In genomic region chr2:134216152-134216829, GRCh38 we compare ENCODE assay signal across 17 cellular contexts. TPM values are rescaled to one million over a fixed set of nuclear protein-coding genes. Genes with fewer than 3 reads are reported as not detected.
DNase-seq lines count a peak whose midpoint lies in the region; ATAC-seq and TF ChIP-seq lines count a peak whose summit lies in the region.
"Had no signal": no experiment of that assay in that cellular context is flagged by ENCODE, and none has a peak within 500 bp of the region (broad histone marks: within the 10 kb centered on the region; RNA-seq: fewer than 3 reads in every experiment).

No MANE protein-coding gene starts in this region.

- H2BK120ac ChIP-seq in mesenchymal stem cell (ENCODE audit: low read depth, low read length), result no peak overlapping the region

- no peaks in the 10 kb centered on the region for H3K27me3 Mint-ChIP-seq in CD8-positive, alpha-beta T cell (ENCODE audit: low read depth)
- H3K27me3 Mint-ChIP-seq in naive thymus-derived CD4-positive, alpha-beta T cell, result no peaks in the 10 kb centered on the region

- ATAC-seq in CD8-positive, alpha-beta T cell, result no peak
- peak; percentile 75 for ATAC-seq in body of pancreas
- ATAC-seq in naive thymus-derived CD4-positive, alpha-beta T cell, result no peak
- ATAC-seq in HG03045 (IDR thresholded peaks at IDR 0.05; ENCODE audit: unreplicated experiment), result no peak
- ATAC-seq: K562 had no signal

- H3K4ac ChIP-seq in mesenchymal stem cell (ENCODE audit: low read depth in 1 of 2, low read length in 2 of 2), result no peak overlapping the region

- no peak for TF ChIP-seq POLR2A in body of pancreas (IDR thresholded peaks at IDR 0.05)

- no peak overlapping the region for H3K4me3 Mint-ChIP-seq in CD8-positive, alpha-beta T cell
- peak overlapping the region in 8 of 10 donors; percentile 4 to 81 (median 71) for H3K4me3 Mint-ChIP-seq in naive thymus-derived CD4-positive, alpha-beta T cell

- 55 to 59% methylated on average over 8 of the region's 8 CpGs for WGBS in body of pancreas, 2 donors
- WGBS in mesenchymal stem cell, result 96% methylated on average over 8 of the region's 8 CpGs

- H3K79me1 ChIP-seq in mesenchymal stem cell (replicated peaks; ENCODE audit: low read length, poor library complexity, severe bottlenecking), result peaks cover 29% of the 10 kb centered on the region

- H3K4me3 ChIP-seq in CD8-positive, alpha-beta T cell (ENCODE audit: low read depth, low read length), result no peak overlapping the region
- H3K4me3 ChIP-seq in body of pancreas, result no peak overlapping the region
- H3K4me3 ChIP-seq in naive thymus-derived CD4-positive, alpha-beta T cell (ENCODE audit: low read length), result no peak overlapping the region
- no peak overlapping the region for H3K4me3 ChIP-seq in mesenchymal stem cell (ENCODE audit: insufficient read depth in 1 of 2, low read depth in 1 of 2, low read length in 2 of 2)
- H3K4me3 ChIP-seq: cardiac muscle cell, K562, right atrium auricular region had no signal

- no peak overlapping the region for H2BK15ac ChIP-seq in mesenchymal stem cell (ENCODE audit: low read depth, poor library complexity, severe bottlenecking)

- H3K36me3 Mint-ChIP-seq in CD8-positive, alpha-beta T cell, result peaks cover 6% of the 10 kb centered on the region
- H3K36me3 Mint-ChIP-seq in naive thymus-derived CD4-positive, alpha-beta T cell, result peaks cover 5 to 12% (median 10%) of the 10 kb centered on the region in 5 donors

- intact Hi-C loops in CD8-positive, alpha-beta T cell (cut with DNase I, micrococcal nuclease), result no loop called here
- intact Hi-C loops in body of pancreas (cut with DNase I), result no loop called here
- intact Hi-C loops in naive thymus-derived CD4-positive, alpha-beta T cell (cut with micrococcal nuclease), result loop anchor here in 1 of 2 donors (5.0 kb wide), 1 partner anchor 34 kb away; no protein-coding TSS in a partner anchor

- POLR2A ChIA-PET in CD8-positive, alpha-beta T cell (lab: Charles Lee), result interaction anchor here (0.7 to 1.9 kb wide), 4 partner anchors 8 to 35 kb away, joined by 3 to 6 read pairs (median 4); no protein-coding TSS in a partner anchor
- POLR2A ChIA-PET in naive thymus-derived CD4-positive, alpha-beta T cell (lab: Charles Lee), result no interaction called here

- no peaks in the 10 kb centered on the region for H3K36me3 ChIP-seq in CD8-positive, alpha-beta T cell (ENCODE audit: insufficient read depth, low read length)
- H3K36me3 ChIP-seq in body of pancreas (replicated peaks in 1 of 2; ENCODE audit: insufficient read depth in 1 of 2, low read depth in 2 of 2) (no peaks in the 10 kb centered on the region), mesenchymal stem cell (ENCODE audit: control insufficient read depth in 1 of 2, insufficient read depth in 2 of 2, low read depth in 1 of 2, low read length in 2 of 2) (no peaks in the 10 kb centered on the region)
- no peaks in the 10 kb centered on the region for H3K36me3 ChIP-seq in naive thymus-derived CD4-positive, alpha-beta T cell (ENCODE audit: control insufficient read depth in 2 of 3, insufficient read depth in 3 of 3, low read length in 3 of 3)
- H3K36me3 ChIP-seq: cardiac muscle cell, right atrium auricular region had no signal

- CTCF ChIA-PET in CD8-positive, alpha-beta T cell (lab: Charles Lee), result interaction anchor here (1.0 to 7.8 kb wide), 7 partner anchors 9 to 195 kb away, joined by 3 to 66 read pairs (median 10); no protein-coding TSS in a partner anchor
- CTCF ChIA-PET in naive thymus-derived CD4-positive, alpha-beta T cell (lab: Charles Lee), result interaction anchor here (0.5 to 4.4 kb wide), 3 partner anchors 10 to 98 kb away, joined by 3 to 26 read pairs (median 4); no protein-coding TSS in a partner anchor

- H2AK5ac ChIP-seq in mesenchymal stem cell (ENCODE audit: low read length, severe bottlenecking), result no peak overlapping the region

- H3K9ac ChIP-seq in mesenchymal stem cell (ENCODE audit: low read length), result no peak overlapping the region

- peaks cover 58% of the 10 kb centered on the region for H3K4me1 Mint-ChIP-seq in CD8-positive, alpha-beta T cell (ENCODE audit: low read depth)
- peaks cover 45 to 67% (median 59%) of the 10 kb centered on the region in 7 donors for H3K4me1 Mint-ChIP-seq in naive thymus-derived CD4-positive, alpha-beta T cell

- no peak overlapping the region for H3K14ac ChIP-seq in mesenchymal stem cell (ENCODE audit: low read length in 2 of 2)

- DNase-seq in CD8-positive, alpha-beta T cell, result no peak
- DNase-seq in HPDE6-E6E7 (ENCODE audit: extremely low spot score), result peak; percentile 60
- DNase-seq in body of pancreas, result peak in 1 of 4 donors; percentile 41
- DNase-seq in naive thymus-derived CD4-positive, alpha-beta T cell, result no peak
- DNase-seq in mesenchymal stem cell, result no peak
- no peak for DNase-seq in MV-4-11 (lab: John Stamatoyannopoulos, UW)
- no peak for DNase-seq in SIG-M5 (lab: John Stamatoyannopoulos, UW)
- DNase-seq: activated gamma-delta T cell; COR-L47; NCI-H1436; NCI-H69; stimulated activated naive CD4-positive, alpha-beta T cell treated with Interleukin-2 at 50 U/mL for 16 hours had no signal

- peak overlapping the region; percentile 79 for H3K27ac Mint-ChIP-seq in CD8-positive, alpha-beta T cell
- peak overlapping the region in 7 of 9 donors; percentile 1 to 92 (median 74) for H3K27ac Mint-ChIP-seq in naive thymus-derived CD4-positive, alpha-beta T cell

- H2AFZ ChIP-seq in mesenchymal stem cell (ENCODE audit: low read depth, low read length), result no peak overlapping the region

- peaks cover 45% of the 10 kb centered on the region for H3K4me1 ChIP-seq in CD8-positive, alpha-beta T cell (ENCODE audit: insufficient read depth, low read length)
- H3K4me1 ChIP-seq in body of pancreas (peaks cover 39% of the 10 kb centered on the region), mesenchymal stem cell (ENCODE audit: control insufficient read depth, insufficient read depth, low read depth, low read length) (peaks cover 5% of the 10 kb centered on the region)
- peaks cover 43 to 47% of the 10 kb centered on the region in 2 donors for H3K4me1 ChIP-seq in naive thymus-derived CD4-positive, alpha-beta T cell (ENCODE audit: control insufficient read depth in 2 of 2, insufficient read depth in 2 of 2, low read length in 2 of 2)

- H3K9me3 ChIP-seq in CD8-positive, alpha-beta T cell (ENCODE audit: low read length), result no peaks in the 10 kb centered on the region
- H3K9me3 ChIP-seq in body of pancreas, result no peaks in the 10 kb centered on the region
- H3K9me3 ChIP-seq in naive thymus-derived CD4-positive, alpha-beta T cell (ENCODE audit: control insufficient read depth in 2 of 3, low read length in 3 of 3), result no peaks in the 10 kb centered on the region
- H3K9me3 ChIP-seq in mesenchymal stem cell (ENCODE audit: control insufficient read depth, low read length), result no peaks in the 10 kb centered on the region
- H3K9me3 ChIP-seq: right atrium auricular region had no signal

- no peak overlapping the region for H3K4me2 ChIP-seq in mesenchymal stem cell (ENCODE audit: low read length, poor library complexity, severe bottlenecking)

- no peaks in the 10 kb centered on the region for H3K27me3 ChIP-seq in CD8-positive, alpha-beta T cell (ENCODE audit: insufficient read depth, low read length)
- H3K27me3 ChIP-seq in body of pancreas, result no peaks in the 10 kb centered on the region
- no peaks in the 10 kb centered on the region for H3K27me3 ChIP-seq in naive thymus-derived CD4-positive, alpha-beta T cell (ENCODE audit: control insufficient read depth in 2 of 2, insufficient read depth in 2 of 2, low read length in 2 of 2)
- no peaks in the 10 kb centered on the region for H3K27me3 ChIP-seq in mesenchymal stem cell (ENCODE audit: control insufficient read depth in 1 of 2, insufficient read depth in 1 of 2, low read length in 2 of 2)
- H3K27me3 ChIP-seq: cardiac muscle cell, right atrium auricular region had no signal

- H4K8ac ChIP-seq in mesenchymal stem cell (ENCODE audit: low read length), result no peak overlapping the region

- H3K23ac ChIP-seq in mesenchymal stem cell (ENCODE audit: low read length in 2 of 2), result no peak overlapping the region

- no peak overlapping the region for H3K27ac ChIP-seq in CD8-positive, alpha-beta T cell (ENCODE audit: low read depth, low read length)
- H3K27ac ChIP-seq in body of pancreas (peak overlapping the region in 1 of 4 donors; percentile 41), mesenchymal stem cell (ENCODE audit: low read length, poor library complexity, severe bottlenecking) (no peak overlapping the region)
- no peak overlapping the region for H3K27ac ChIP-seq in naive thymus-derived CD4-positive, alpha-beta T cell (ENCODE audit: low read depth, low read length)
- H3K27ac ChIP-seq: cardiac muscle cell had no signal

- H3K18ac ChIP-seq in mesenchymal stem cell (ENCODE audit: low read depth in 1 of 2, low read length in 2 of 2), result no peak overlapping the region

- no peaks in the 10 kb centered on the region for H3K9me3 Mint-ChIP-seq in CD8-positive, alpha-beta T cell
- H3K9me3 Mint-ChIP-seq in naive thymus-derived CD4-positive, alpha-beta T cell, result peaks cover 0 to 17% (median 0%) of the 10 kb centered on the region in 11 donors
- H3K9me3 Mint-ChIP-seq: T-helper 1 cell treated with Interleukin-12 subunit alpha and Interleukin-12 subunit beta and Interleukin-4 antibody, amounts not matched to agents 30 μg/mL and 1 μg/mL, for 36 hours had no signal

- no peak overlapping the region for H2BK5ac ChIP-seq in mesenchymal stem cell (ENCODE audit: low read depth, low read length, poor library complexity, severe bottlenecking)

- TF ChIP-seq CTCF in CD8-positive, alpha-beta T cell (IDR thresholded peaks at IDR 0.05), result no peak
- no peak for TF ChIP-seq CTCF in body of pancreas (IDR thresholded peaks at IDR 0.05)

- H2BK12ac ChIP-seq in mesenchymal stem cell (ENCODE audit: low read length in 2 of 2), result no peak overlapping the region

- H4K91ac ChIP-seq in mesenchymal stem cell (ENCODE audit: low read length), result no peak overlapping the region

RNA-seq across cellular contexts. Expression of gene MGAT5, which starts 37.6 kb away (rescaled TPM):
- total RNA-seq in CD8-positive, alpha-beta T cell, result 10 to 100 TPM; 49.6 to 52.9 TPM
- 10 to 100 TPM; 15.8 to 16.3 TPM for total RNA-seq in body of pancreas
- 10 to 100 TPM; 35.5 to 48.0 (median 40.3) TPM for total RNA-seq in naive thymus-derived CD4-positive, alpha-beta T cell
- 1 to 10 TPM; 5.3 to 8.5 TPM for polyA plus RNA-seq in naive thymus-derived CD4-positive, alpha-beta T cell
- 75.8 TPM for polyA plus RNA-seq in mesenchymal stem cell (2013, experiment 1 of 2)
- polyA plus RNA-seq in mesenchymal stem cell (2013, experiment 2 of 2), result 73.2 TPM
